12 cellular contexts compared by ENCODE assay signal in genomic region chr4:10113362-10114047, GRCh38. TPM values are rescaled to one million over a fixed set of nuclear protein-coding genes. Genes with fewer than 3 reads are reported as not detected.
DNase-seq lines count a peak whose midpoint lies in the region; ATAC-seq and TF ChIP-seq lines count a peak whose summit lies in the region.
"Had no signal": no experiment of that assay in that cellular context is flagged by ENCODE, and none has a peak within 500 bp of the region (broad histone marks: within the 10 kb centered on the region; RNA-seq: fewer than 3 reads in every experiment).

No MANE protein-coding gene starts in this region.

- no peak for TF ChIP-seq CTCF in fibroblast of lung (conservative IDR thresholded peaks at IDR 0.05 in 1 of 2, IDR thresholded peaks at IDR 0.05 in 1 of 2; ENCODE audit: low read depth in 1 of 2, low read length in 2 of 2)

- H3K9me3 Mint-ChIP-seq in activated CD4-positive, alpha-beta T cell treated with anti-CD3 and anti-CD28 coated beads for 36 hours (ENCODE audit: low read depth) = no peaks in the 10 kb centered on the region
- H3K9me3 Mint-ChIP-seq in activated CD4-positive, alpha-beta memory T cell treated with anti-CD3 and anti-CD28 coated beads, Interleukin-2, amount 10 ng/mL, durations not matched to agents 7 days and 5 days = no peaks in the 10 kb centered on the region
- H3K9me3 Mint-ChIP-seq in stimulated activated memory B cell treated with anti-CD40 and anti-IgM and Interleukin-4, amounts not matched to agents 10 μg/mL and 1 μg/mL and 100 μg/mL, for 72 hours = no peaks in the 10 kb centered on the region

- POLR2A ChIA-PET in activated CD4-positive, alpha-beta T cell treated with anti-CD3 and anti-CD28 coated beads for 36 hours (lab: Charles Lee) = interaction anchor here (2.3 kb wide), 1 partner anchor 17 kb away, joined by 8 read pairs; no protein-coding TSS in a partner anchor
- POLR2A ChIA-PET in activated CD4-positive, alpha-beta memory T cell treated with anti-CD3 and anti-CD28 coated beads, Interleukin-2, amount 10 ng/mL, durations not matched to agents 7 days and 5 days (lab: Charles Lee) = interaction anchor here (21.9 kb wide), 1 partner anchor 16 kb away, joined by 503 read pairs; no protein-coding TSS in a partner anchor

- no peak for ATAC-seq in activated CD4-positive, alpha-beta T cell treated with anti-CD3 and anti-CD28 coated beads for 36 hours
- ATAC-seq in stimulated activated memory B cell treated with anti-CD40 and anti-IgM and Interleukin-4, amounts not matched to agents 10 μg/mL and 1 μg/mL and 100 μg/mL, for 72 hours = no peak
- no peak for ATAC-seq in HG03378 (IDR thresholded peaks at IDR 0.05; ENCODE audit: unreplicated experiment)

- peaks cover 78% of the 10 kb centered on the region for H3K79me2 ChIP-seq in fibroblast of lung (ENCODE audit: control insufficient read depth, insufficient read depth, low read length)

- peak overlapping the region; percentile 96 for H3K4me3 Mint-ChIP-seq in activated CD4-positive, alpha-beta T cell treated with anti-CD3 and anti-CD28 coated beads for 36 hours
- H3K4me3 Mint-ChIP-seq in activated CD4-positive, alpha-beta memory T cell treated with anti-CD3 and anti-CD28 coated beads, Interleukin-2, amount 10 ng/mL, durations not matched to agents 7 days and 5 days = peak overlapping the region; percentile 94
- H3K4me3 Mint-ChIP-seq in stimulated activated memory B cell treated with anti-CD40 and anti-IgM and Interleukin-4, amounts not matched to agents 10 μg/mL and 1 μg/mL and 100 μg/mL, for 72 hours = peak overlapping the region; percentile 27

- peaks cover 45% of the 10 kb centered on the region for H3K36me3 ChIP-seq in fibroblast of lung (ENCODE audit: control insufficient read depth, insufficient read depth, low read length)

- intact Hi-C loops in activated CD4-positive, alpha-beta T cell treated with anti-CD3 and anti-CD28 coated beads for 36 hours (cut with DNase I, micrococcal nuclease) = no loop called here

- H2AFZ ChIP-seq in fibroblast of lung (ENCODE audit: low read length) = no peak overlapping the region
- H2AFZ ChIP-seq: PC-9 had no signal

- no peaks in the 10 kb centered on the region for H3K27me3 Mint-ChIP-seq in activated CD4-positive, alpha-beta T cell treated with anti-CD3 and anti-CD28 coated beads for 36 hours
- H3K27me3 Mint-ChIP-seq in activated CD4-positive, alpha-beta memory T cell treated with anti-CD3 and anti-CD28 coated beads, Interleukin-2, amount 10 ng/mL, durations not matched to agents 7 days and 5 days = no peaks in the 10 kb centered on the region
- no peaks in the 10 kb centered on the region for H3K27me3 Mint-ChIP-seq in stimulated activated memory B cell treated with anti-CD40 and anti-IgM and Interleukin-4, amounts not matched to agents 10 μg/mL and 1 μg/mL and 100 μg/mL, for 72 hours

- no peak overlapping the region for H3K27ac ChIP-seq in fibroblast of lung (ENCODE audit: insufficient read depth, low read length)
- H3K27ac ChIP-seq: PC-9 had no signal

- no peak overlapping the region for H3K9ac ChIP-seq in fibroblast of lung (ENCODE audit: insufficient read depth, low read length)

- H3K4me1 Mint-ChIP-seq in activated CD4-positive, alpha-beta T cell treated with anti-CD3 and anti-CD28 coated beads for 36 hours = peaks cover 77% of the 10 kb centered on the region
- H3K4me1 Mint-ChIP-seq in activated CD4-positive, alpha-beta memory T cell treated with anti-CD3 and anti-CD28 coated beads, Interleukin-2, amount 10 ng/mL, durations not matched to agents 7 days and 5 days = peaks cover 84% of the 10 kb centered on the region
- H3K4me1 Mint-ChIP-seq in stimulated activated memory B cell treated with anti-CD40 and anti-IgM and Interleukin-4, amounts not matched to agents 10 μg/mL and 1 μg/mL and 100 μg/mL, for 72 hours = peaks cover 94% of the 10 kb centered on the region

- H4K20me1 ChIP-seq in fibroblast of lung (ENCODE audit: control insufficient read depth, extremely low read depth, insufficient read depth, low read length) = no peaks in the 10 kb centered on the region

- peak overlapping the region in 1 of 4 experiments; percentile 36 for H3K4me3 ChIP-seq in fibroblast of lung (replicated peaks in 1 of 4; ENCODE audit: control extremely low read depth in 1 of 4, insufficient read depth in 1 of 4, low read depth in 3 of 4, low read length in 4 of 4)
- H3K4me3 ChIP-seq: PC-9 had no signal

- H3K36me3 Mint-ChIP-seq in activated CD4-positive, alpha-beta T cell treated with anti-CD3 and anti-CD28 coated beads for 36 hours (ENCODE audit: low read depth) = peaks cover 71% of the 10 kb centered on the region
- peaks cover 81% of the 10 kb centered on the region for H3K36me3 Mint-ChIP-seq in activated CD4-positive, alpha-beta memory T cell treated with anti-CD3 and anti-CD28 coated beads, Interleukin-2, amount 10 ng/mL, durations not matched to agents 7 days and 5 days (ENCODE audit: low read depth)
- H3K36me3 Mint-ChIP-seq in stimulated activated memory B cell treated with anti-CD40 and anti-IgM and Interleukin-4, amounts not matched to agents 10 μg/mL and 1 μg/mL and 100 μg/mL, for 72 hours = peaks cover 69% of the 10 kb centered on the region

- H3K27ac Mint-ChIP-seq in activated CD4-positive, alpha-beta T cell treated with anti-CD3 and anti-CD28 coated beads for 36 hours = peak overlapping the region; percentile 78
- peak overlapping the region; percentile 31 for H3K27ac Mint-ChIP-seq in activated CD4-positive, alpha-beta memory T cell treated with anti-CD3 and anti-CD28 coated beads, Interleukin-2, amount 10 ng/mL, durations not matched to agents 7 days and 5 days
- peak overlapping the region; percentile 40 for H3K27ac Mint-ChIP-seq in stimulated activated memory B cell treated with anti-CD40 and anti-IgM and Interleukin-4, amounts not matched to agents 10 μg/mL and 1 μg/mL and 100 μg/mL, for 72 hours

- H3K4me2 ChIP-seq in fibroblast of lung (ENCODE audit: extremely low read depth, insufficient read depth, low read length) = peak overlapping the region; percentile 4
- H3K4me2 ChIP-seq: PC-9 had no signal

- DNase-seq in activated CD4-positive, alpha-beta T cell treated with anti-CD3 and anti-CD28 coated beads for 36 hours = no peak
- DNase-seq in activated CD4-positive, alpha-beta T cell treated with anti-CD3 and anti-CD28 coated beads, Interleukin-2, amount 50 U/mL, for 48 hours = no peak
- DNase-seq in activated CD4-positive, alpha-beta memory T cell treated with anti-CD3 and anti-CD28 coated beads, Interleukin-2, amount 10 ng/mL, durations not matched to agents 7 days and 5 days = no peak
- DNase-seq in fibroblast of lung (ENCODE audit: low read depth in 2 of 2) (no peak), SKM-1 (lab: John Stamatoyannopoulos, UW; ENCODE audit: unreplicated experiment) (no peak), retina (no peak)
- DNase-seq: foreskin melanocyte, NCI-H2171 treated with DMSO at 0.1 percent for 48 hours, PC-9, stomach had no signal

- CTCF ChIA-PET in activated CD4-positive, alpha-beta T cell treated with anti-CD3 and anti-CD28 coated beads for 36 hours (lab: Charles Lee) = interaction anchor here (0.5 kb wide), 1 partner anchor 382 kb away, joined by 3 read pairs; no protein-coding TSS in a partner anchor
- CTCF ChIA-PET in activated CD4-positive, alpha-beta memory T cell treated with anti-CD3 and anti-CD28 coated beads, Interleukin-2, amount 10 ng/mL, durations not matched to agents 7 days and 5 days (lab: Charles Lee) = interaction anchor here (1.3 to 6.1 kb wide), 2 partner anchors 17 to 18 kb away, joined by 7 to 26 read pairs; no protein-coding TSS in a partner anchor

- H3K9me3 ChIP-seq in fibroblast of lung (ENCODE audit: control insufficient read depth, insufficient read depth, low read depth, low read length) = no peaks in the 10 kb centered on the region
- H3K9me3 ChIP-seq: stomach had no signal

- H3K27me3 ChIP-seq in fibroblast of lung (ENCODE audit: control insufficient read depth, insufficient read depth, low read length) = no peaks in the 10 kb centered on the region
- H3K27me3 ChIP-seq: stomach had no signal

- peaks cover 19% of the 10 kb centered on the region for H3K4me1 ChIP-seq in fibroblast of lung (ENCODE audit: control insufficient read depth, extremely low read depth, insufficient read depth, low read length)

RNA-seq across cellular contexts. Expression of gene WDR1, which starts 3.1 kb away (rescaled TPM):
- total RNA-seq in activated CD4-positive, alpha-beta T cell treated with anti-CD3 and anti-CD28 coated beads for 36 hours = 100 to 1,000 TPM; 308 to 354 TPM
- 100 to 1,000 TPM; 463 to 465 TPM for total RNA-seq in activated CD4-positive, alpha-beta memory T cell treated with anti-CD3 and anti-CD28 coated beads, Interleukin-2, amount 10 ng/mL, durations not matched to agents 7 days and 5 days
- total RNA-seq in fibroblast of lung = 265 and 331 TPM in 2 replicates
- 720 and 751 TPM in 2 replicates for polyA plus RNA-seq in fibroblast of lung
- 657 and 688 TPM in 2 replicates for polyA plus RNA-seq in fibroblast of lung (2012)
- polyA minus RNA-seq in fibroblast of lung (ENCODE audit: low replicate concordance) = 995 and 1,193 TPM in 2 replicates

Comparison
In these comparisons a context has a peak if more than half of its experiments do, and no peak if none do; other contexts are left out.
1. H3K4me3 Mint-ChIP-seq: peak in every context shown above with its lines; median percentile 96 in activated CD4-positive, alpha-beta T cell treated with anti-CD3 and anti-CD28 coated beads for 36 hours; 94 in activated CD4-positive, alpha-beta memory T cell treated with anti-CD3 and anti-CD28 coated beads, Interleukin-2, amount 10 ng/mL, durations not matched to agents 7 days and 5 days; 27 in stimulated activated memory B cell treated with anti-CD40 and anti-IgM and Interleukin-4, amounts not matched to agents 10 μg/mL and 1 μg/mL and 100 μg/mL, for 72 hours.